ENCODE assay signal across 10 cellular contexts in genomic region chr9:114348261-114348905, GRCh38. TPM values are rescaled to one million over a fixed set of nuclear protein-coding genes. Genes with fewer than 3 reads are reported as not detected.
DNase-seq lines count a peak whose midpoint lies in the region; ATAC-seq and TF ChIP-seq lines count a peak whose summit lies in the region.
"Had no signal": no experiment of that assay in that cellular context is flagged by ENCODE, and none has a peak within 500 bp of the region (broad histone marks: within the 10 kb centered on the region; RNA-seq: fewer than 3 reads in every experiment).

No MANE protein-coding gene starts in this region.

- no peaks in the 10 kb centered on the region for H3K27me3 Mint-ChIP-seq in Calu3 (ENCODE audit: unreplicated experiment)

- DNase-seq in Calu3 (no peak), PC-3 (no peak), trophoblast cell (no peak), NCI-H446 (lab: John Stamatoyannopoulos, UW) (no peak), globus pallidus (ENCODE audit: low spot score) (no peak), ureter (ENCODE audit: low spot score) (no peak)
- no peak for DNase-seq in effector memory CD4-positive, alpha-beta T cell

- H3K27me3 ChIP-seq in PC-3 (ENCODE audit: low read length) = no peaks in the 10 kb centered on the region
- no peaks in the 10 kb centered on the region for H3K27me3 ChIP-seq in effector memory CD4-positive, alpha-beta T cell (replicated peaks; ENCODE audit: control insufficient read depth, insufficient read depth, low read length, poor library complexity, severe bottlenecking)
- no peaks in the 10 kb centered on the region for H3K27me3 ChIP-seq in trophoblast cell (ENCODE audit: insufficient read depth, low read length)

- no peak overlapping the region for H3K4ac ChIP-seq in trophoblast cell (ENCODE audit: low read depth, low read length)

- peak overlapping the region; percentile 23 for H2BK120ac ChIP-seq in trophoblast cell (ENCODE audit: insufficient read depth, low read length, poor library complexity)

- no peaks in the 10 kb centered on the region for H4K20me1 ChIP-seq in PC-3 (ENCODE audit: low read length)

- no peak overlapping the region for H3K4me2 ChIP-seq in PC-3 (ENCODE audit: low read length)
- H3K4me2 ChIP-seq in trophoblast cell (ENCODE audit: low read length) = no peak overlapping the region

- H3K9me3 ChIP-seq in PC-3 (ENCODE audit: low read length) = no peaks in the 10 kb centered on the region
- H3K9me3 ChIP-seq in effector memory CD4-positive, alpha-beta T cell (ENCODE audit: control insufficient read depth, low read length) = no peaks in the 10 kb centered on the region
- H3K9me3 ChIP-seq in trophoblast cell (ENCODE audit: insufficient read depth, low read depth, low read length) = peaks cover 2% of the 10 kb centered on the region

- no peaks in the 10 kb centered on the region for H3F3A ChIP-seq in PC-3 (ENCODE audit: low read length, unreplicated experiment)

- H2AFZ ChIP-seq in PC-3 (ENCODE audit: low read length) = no peak overlapping the region
- H2AFZ ChIP-seq in trophoblast cell (ENCODE audit: insufficient read depth, low read length, poor library complexity) = no peak overlapping the region

- peaks cover 8% of the 10 kb centered on the region for H3K79me1 ChIP-seq in trophoblast cell (ENCODE audit: low read length)

- peak overlapping the region; percentile 88 for H2BK12ac ChIP-seq in trophoblast cell (ENCODE audit: low read length)

- CTCF ChIA-PET in Calu3 (lab: Charles Lee) = no interaction called here
- CTCF ChIA-PET in PC-3 (lab: Charles Lee) = no interaction called here

- peak overlapping the region; percentile 35 for H2BK5ac ChIP-seq in trophoblast cell (ENCODE audit: low read depth, low read length, poor library complexity)

- H3K4me1 ChIP-seq in PC-3 (ENCODE audit: insufficient read depth, low read length) (peaks cover 12% of the 10 kb centered on the region), trophoblast cell (ENCODE audit: control insufficient read depth in 1 of 2, insufficient read depth in 2 of 2, low read length in 2 of 2) (peaks cover 19 to 26% of the 10 kb centered on the region in 2 experiments)
- peaks cover 14% of the 10 kb centered on the region for H3K4me1 ChIP-seq in effector memory CD4-positive, alpha-beta T cell (ENCODE audit: control insufficient read depth, insufficient read depth, low read length, poor library complexity, severe bottlenecking)

- H3K27ac Mint-ChIP-seq in Calu3 (ENCODE audit: unreplicated experiment) = peak overlapping the region; percentile 78

- peaks cover 8% of the 10 kb centered on the region for H3K36me3 Mint-ChIP-seq in Calu3 (ENCODE audit: insufficient read depth, unreplicated experiment)

- H3K18ac ChIP-seq in trophoblast cell (ENCODE audit: low read length) = peak overlapping the region; percentile 66

- H2AK5ac ChIP-seq in trophoblast cell (ENCODE audit: low read length) = peak overlapping the region; percentile 76

- H3K79me2 ChIP-seq in PC-3 (ENCODE audit: low read length) (no peaks in the 10 kb centered on the region), trophoblast cell (ENCODE audit: control insufficient read depth, insufficient read depth, low read length, poor library complexity) (no peaks in the 10 kb centered on the region)

- no peaks in the 10 kb centered on the region for H3K9me2 ChIP-seq in PC-3 (replicated peaks; ENCODE audit: low read length)

- peak overlapping the region; percentile 58 for H4K8ac ChIP-seq in trophoblast cell (ENCODE audit: low read depth, low read length)

- H3K27ac ChIP-seq in PC-3 (ENCODE audit: low read length) (peak overlapping the region; percentile 12; the same call in 1 of the 2 replicates), trophoblast cell (ENCODE audit: low read depth, low read length) (peak overlapping the region; percentile 70)
- peak overlapping the region; percentile 68 for H3K27ac ChIP-seq in effector memory CD4-positive, alpha-beta T cell (ENCODE audit: insufficient read depth, low read length, poor library complexity, severe bottlenecking)

- peak overlapping the region; percentile 54 for H4K12ac ChIP-seq in trophoblast cell (ENCODE audit: low read depth, low read length)

- H3K9ac ChIP-seq in PC-3 (ENCODE audit: low read length) = no peak overlapping the region
- no peak overlapping the region for H3K9ac ChIP-seq in trophoblast cell (ENCODE audit: low read length)

- TF ChIP-seq CTCF in Calu3 (IDR thresholded peaks at IDR 0.05; ENCODE audit: unreplicated experiment) (no peak), PC-3 (conservative IDR thresholded peaks at IDR 0.05; ENCODE audit: low read depth, low read length) (no peak)

- peak overlapping the region; percentile 75 for H4K91ac ChIP-seq in trophoblast cell (ENCODE audit: low read depth, low read length)

- ATAC-seq in PC-3 = no peak
- ATAC-seq in HG02981 (IDR thresholded peaks at IDR 0.05; ENCODE audit: unreplicated experiment) = no peak

- H3K9me3 Mint-ChIP-seq in Calu3 (ENCODE audit: low read depth, unreplicated experiment) = no peaks in the 10 kb centered on the region

- H3K23ac ChIP-seq in trophoblast cell (ENCODE audit: low read length) = no peak overlapping the region

- BruUV-seq in Calu3 (replicated peaks; lab: Mats Ljungman, UMichigan) = no TSS peak
- no TSS peak for BruUV-seq in PC-3 (replicated peaks; lab: Mats Ljungman, UMichigan)

- H3K4me3 ChIP-seq in PC-3 (ENCODE audit: low read length) = no peak overlapping the region
- no peak overlapping the region for H3K4me3 ChIP-seq in effector memory CD4-positive, alpha-beta T cell (ENCODE audit: insufficient read depth, low read depth, low read length, poor library complexity, severe bottlenecking)
- no peak overlapping the region for H3K4me3 ChIP-seq in trophoblast cell (ENCODE audit: low read depth, low read length)

- peaks cover 21% of the 10 kb centered on the region for H3K4me1 Mint-ChIP-seq in Calu3 (ENCODE audit: low read depth, unreplicated experiment)

- intact Hi-C loops in Calu3 (cut with micrococcal nuclease; ENCODE audit: unreplicated experiment) (no loop called here), PC-3 (cut with micrococcal nuclease) (no loop called here)

- POLR2A ChIA-PET in PC-3 (lab: Charles Lee; ENCODE audit: unreplicated experiment) = no interaction called here

- peak overlapping the region; percentile 28 for H3K14ac ChIP-seq in trophoblast cell (ENCODE audit: low read length)

- H3K36me3 ChIP-seq in PC-3 (ENCODE audit: low read depth, low read length) = no peaks in the 10 kb centered on the region; the same call in 1 of the 2 replicates
- peaks cover 93% of the 10 kb centered on the region for H3K36me3 ChIP-seq in effector memory CD4-positive, alpha-beta T cell (ENCODE audit: control insufficient read depth, insufficient read depth, low read length)
- H3K36me3 ChIP-seq in trophoblast cell (ENCODE audit: control insufficient read depth in 1 of 2, insufficient read depth in 2 of 2, low read length in 2 of 2) = peaks cover 34 to 38% of the 10 kb centered on the region in 2 experiments

- H3K4me3 Mint-ChIP-seq in Calu3 (ENCODE audit: low read depth, unreplicated experiment) = no peak overlapping the region

- WGBS in trophoblast cell (ENCODE audit: extremely low coverage, insufficient coverage, insufficient read length) = no CpG with 5 or more reads among the region's 12 CpGs

RNA-seq across cellular contexts. Expression of gene ORM2, which starts 18.7 kb away (rescaled TPM):
- total RNA-seq in Calu3 (2022) = not detected in 2 replicates
- total RNA-seq in PC-3 (2014; rRNA removed) = not detected in 2 replicates
- polyA plus RNA-seq in trophoblast cell (2013) = 0.08 TPM in 1 of 2 replicates, not detected in the other
- not detected for total RNA-seq in ureter
- total RNA-seq: G401, HT1080 had no signal

RNA-seq across cellular contexts. Expression of gene ORM1, which starts 25.5 kb away (rescaled TPM):
- total RNA-seq in Calu3 (2022) = not detected in 2 replicates
- not detected in 2 replicates for total RNA-seq in PC-3 (2014; rRNA removed)
- 0.07 and 0.08 TPM in 2 replicates for polyA plus RNA-seq in trophoblast cell (2013)
- total RNA-seq in ureter = 3.3 TPM
- total RNA-seq: G401, HT1080 had no signal

RNA-seq across cellular contexts. Expression of gene AKNA, which starts 39.4 kb away (rescaled TPM):
- total RNA-seq in Calu3 (2022) = 3.9 and 5.8 TPM in 2 replicates
- 7.6 and 9.1 TPM in 2 replicates for total RNA-seq in PC-3 (2014; rRNA removed)
- 14.4 and 16.0 TPM in 2 replicates for polyA plus RNA-seq in trophoblast cell (2013)
- total RNA-seq in ureter = 68.1 TPM

Comparison
In these comparisons a context has a peak if more than half of its experiments do, and no peak if none do; other contexts are left out.
1. H3K27ac ChIP-seq: peak in every context shown above with its lines; median percentile 70 in trophoblast cell; 68 in effector memory CD4-positive, alpha-beta T cell; 12 in PC-3.